Comparison of ENCODE assay signal across 8 cellular contexts in the genomic region with DNA sequence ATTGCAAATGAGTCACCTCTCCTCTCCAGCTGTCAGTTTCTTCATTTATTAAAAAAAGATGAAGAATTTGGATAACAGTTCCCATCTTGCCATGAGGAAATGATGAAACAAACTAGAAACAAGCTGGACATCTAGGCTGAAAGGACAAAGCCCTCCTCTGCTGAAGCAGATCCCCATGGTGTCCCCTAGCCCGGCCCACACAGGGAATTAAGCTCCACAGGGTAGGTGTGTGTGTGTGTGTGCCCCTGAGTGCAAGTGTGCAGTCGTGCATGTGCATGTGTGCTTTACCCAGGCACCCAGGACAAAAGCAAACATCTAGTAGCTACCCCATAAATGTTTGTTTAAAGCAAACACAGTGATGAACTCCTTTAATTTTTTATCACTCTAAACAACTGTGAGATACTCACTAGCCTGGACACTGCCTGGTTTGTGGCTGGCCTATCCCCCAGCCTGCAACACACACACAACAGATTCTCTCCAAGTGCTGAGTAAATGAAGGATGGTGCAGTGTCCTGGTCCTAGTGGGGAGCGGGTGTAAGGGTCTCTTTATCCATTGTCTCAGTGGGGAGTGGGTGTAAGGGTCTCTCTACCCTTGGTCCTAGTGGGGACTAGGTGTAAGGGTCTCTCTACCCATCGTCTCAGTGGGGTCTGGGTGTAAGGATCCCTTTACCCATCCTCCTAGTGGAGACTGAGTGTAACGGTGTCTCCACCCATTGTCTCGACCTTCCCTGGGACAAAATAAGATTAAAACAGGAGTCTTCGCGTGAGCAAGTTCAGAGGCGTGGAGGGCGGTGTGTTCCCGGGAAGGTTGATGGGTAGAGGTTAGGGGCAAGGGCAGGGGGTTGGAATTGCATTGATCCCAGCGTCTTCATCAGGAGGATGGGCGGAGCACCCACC. TPM values are rescaled to one million over a fixed set of nuclear protein-coding genes. Genes with fewer than 3 reads are reported as not detected.
DNase-seq lines count a peak whose midpoint lies in the region; ATAC-seq and TF ChIP-seq lines count a peak whose summit lies in the region.

No MANE protein-coding gene starts in this region.

- no peaks in the 10 kb centered on the region for H3K36me3 ChIP-seq in CD8-positive, alpha-beta T cell (ENCODE audit: insufficient read depth, low read length)
- H3K36me3 ChIP-seq in KMS-11 (ENCODE audit: insufficient read depth) (no peaks in the 10 kb centered on the region), transverse colon (no peaks in the 10 kb centered on the region)

- peak overlapping the region; percentile 42; the same call in 1 of the 2 replicates for H3K9ac ChIP-seq in KMS-11

- CTCF ChIA-PET in CD8-positive, alpha-beta T cell (lab: Charles Lee): no interaction called here

- intact Hi-C loops in CD8-positive, alpha-beta T cell (cut with DNase I, micrococcal nuclease): no loop called here
- intact Hi-C loops in transverse colon (cut with DNase I; ENCODE audit: low total_unique reads): no loop called here

- no peak for TF ChIP-seq EP300 in transverse colon (IDR thresholded peaks at IDR 0.05; ENCODE audit: low read depth)

- H3K4me3 ChIP-seq in CD8-positive, alpha-beta T cell (ENCODE audit: low read depth, low read length): no peak overlapping the region
- H3K4me3 ChIP-seq in KMS-11 (IDR thresholded peaks at IDR 0.05; ENCODE audit: insufficient read depth, low read depth, low read length) (no peak overlapping the region), cardiac fibroblast (replicated peaks in 1 of 2; ENCODE audit: low read depth in 2 of 2, low read length in 2 of 2) (peak overlapping the region; percentile 44 to 72), transverse colon (peak overlapping the region; percentile 15 to 55 (median 40))

- no peaks in the 10 kb centered on the region for H3K4me1 ChIP-seq in CD8-positive, alpha-beta T cell (ENCODE audit: insufficient read depth, low read length)
- peaks cover 76% of the 10 kb centered on the region for H3K4me1 ChIP-seq in KMS-11 (ENCODE audit: low read depth, poor library complexity, severe bottlenecking)
- H3K4me1 ChIP-seq in transverse colon: peaks cover 4 to 24% (median 12%) of the 10 kb centered on the region in 4 donors

- DNase-seq in CD8-positive, alpha-beta T cell: no peak
- DNase-seq in cardiac fibroblast (ENCODE audit: low read depth in 2 of 2) (peak; percentile 30 to 53), left kidney (ENCODE audit: low read depth, low spot score) (peak; percentile 70), transverse colon (no peak)
- DNase-seq in activated CD8-positive, alpha-beta memory T cell treated with anti-CD3 and anti-CD28 coated beads for 24 hours: no peak

- no peaks in the 10 kb centered on the region for H3K36me3 Mint-ChIP-seq in CD8-positive, alpha-beta T cell

- H3K4me1 Mint-ChIP-seq in CD8-positive, alpha-beta T cell (ENCODE audit: low read depth): peaks cover 22% of the 10 kb centered on the region

- no peak overlapping the region for H3K27ac ChIP-seq in CD8-positive, alpha-beta T cell (ENCODE audit: low read depth, low read length)
- H3K27ac ChIP-seq in KMS-11: peak overlapping the region; percentile 69
- peak overlapping the region; percentile 69 to 88 (median 80) for H3K27ac ChIP-seq in transverse colon

- peak; percentile 25 for ATAC-seq in CD8-positive, alpha-beta T cell
- no peak for ATAC-seq in HG03439 (IDR thresholded peaks at IDR 0.05; ENCODE audit: unreplicated experiment)
- no peak for ATAC-seq in HG03457 (IDR thresholded peaks at IDR 0.05; ENCODE audit: unreplicated experiment)

- peaks cover 14% of the 10 kb centered on the region; the same call in 1 of the 2 replicates for H3K79me2 ChIP-seq in KMS-11 (ENCODE audit: insufficient read depth, low read depth)

- peaks cover 5% of the 10 kb centered on the region for H3K9me3 Mint-ChIP-seq in CD8-positive, alpha-beta T cell

- POLR2A ChIA-PET in CD8-positive, alpha-beta T cell (lab: Charles Lee): no interaction called here

- no peaks in the 10 kb centered on the region for H3K9me3 ChIP-seq in CD8-positive, alpha-beta T cell (ENCODE audit: low read length)
- no peaks in the 10 kb centered on the region for H3K9me3 ChIP-seq in transverse colon

- H3K27me3 Mint-ChIP-seq in CD8-positive, alpha-beta T cell (ENCODE audit: low read depth): peaks cover 36% of the 10 kb centered on the region

- TF ChIP-seq POLR2A in transverse colon (IDR thresholded peaks at IDR 0.05): no peak

- no peaks in the 10 kb centered on the region for H4K20me1 ChIP-seq in KMS-11 (ENCODE audit: insufficient read depth)

- H3K4me3 Mint-ChIP-seq in CD8-positive, alpha-beta T cell: peak overlapping the region; percentile 75

- H3K4me2 ChIP-seq in KMS-11: peak overlapping the region; percentile 42; the same call in 1 of the 2 replicates

- H3K27ac Mint-ChIP-seq in CD8-positive, alpha-beta T cell: no peak overlapping the region

- 18% methylated on average over 13 of the region's 13 CpGs; no CpG with 5 or more reads in 1 of the 2 donors for WGBS in transverse colon (ENCODE audit: low coverage in 1 of 2), 2 donors

- in situ Hi-C loops in transverse colon (cut with MboI; ENCODE audit: low pct_ligation_motif_present in 1 of 4, low pct_unique_long_range_greater_than_20kb in 1 of 4, low sequenced_read_pairs in 3 of 4): no loop called here

- no peak overlapping the region for H2AFZ ChIP-seq in KMS-11 (ENCODE audit: low read depth)

- TF ChIP-seq CTCF in CD8-positive, alpha-beta T cell (IDR thresholded peaks at IDR 0.05): no peak
- no peak; the same call in 1 of the 2 replicates for TF ChIP-seq CTCF in KMS-11 (conservative IDR thresholded peaks at IDR 0.05; ENCODE audit: low read depth, low read length)
- TF ChIP-seq CTCF in cardiac fibroblast (IDR thresholded peaks at IDR 0.05; ENCODE audit: low read depth, low read length): peak; percentile 50
- TF ChIP-seq CTCF in transverse colon (IDR thresholded peaks at IDR 0.05): peak in 3 of 5 experiments; percentile 19 to 44 (median 34)

- peaks cover 2% of the 10 kb centered on the region for H3K27me3 ChIP-seq in CD8-positive, alpha-beta T cell (ENCODE audit: insufficient read depth, low read length)
- H3K27me3 ChIP-seq in KMS-11 (ENCODE audit: insufficient read depth, low read depth) (no peaks in the 10 kb centered on the region), transverse colon (peaks cover 48% of the 10 kb centered on the region)

RNA-seq across cellular contexts. Expression of a gene that starts 0.7 kb away (rescaled TPM):
- total RNA-seq in CD8-positive, alpha-beta T cell: under 1 TPM; 0.42 to 0.90 TPM
- total RNA-seq in transverse colon: 10 to 100 TPM in 3 of 4 donors, 1 to 10 TPM in 1; 6.0 to 45.8 (median 12.0) TPM

RNA-seq across cellular contexts. Expression of a gene that starts 2.0 kb away (rescaled TPM):
- 1 to 10 TPM; 1.2 to 1.4 TPM for total RNA-seq in CD8-positive, alpha-beta T cell
- total RNA-seq in transverse colon: 10 to 100 TPM in 1 of 4 donors, 1 to 10 TPM in 2, under 1 TPM in 1; 0.20 to 10.5 (median 3.9) TPM

Comparison
In these comparisons a context has a peak if more than half of its experiments do, and no peak if none do; other contexts are left out.
1. DNase-seq: peak in cardiac fibroblast (2 of 2) and left kidney (single experiment); none in CD8-positive, alpha-beta T cell (0 of 7), transverse colon (single experiment) and activated CD8-positive, alpha-beta memory T cell treated with anti-CD3 and anti-CD28 coated beads for 24 hours (single experiment).
2. H3K4me3 ChIP-seq: peak in cardiac fibroblast (2 of 2) and transverse colon (4 of 4); none in CD8-positive, alpha-beta T cell (single experiment) and KMS-11 (single experiment).
3. CTCF ChIP-seq: peak in cardiac fibroblast (single experiment) and transverse colon (3 of 5); none in CD8-positive, alpha-beta T cell (single experiment) and KMS-11 (single experiment).